1 cellular context compared by ENCODE assay signal in genomic region chr2:86105969-86106945, GRCh38.
A peak's percentile ranks its signal among the peaks of the same experiment; 100 is the strongest.
TF ChIP-seq lines count a peak whose summit lies in the region.

PTCD3 (plus strand) TSS chr2:86106235; CDS start chr2:86106248, 13 bp downstream.

TF ChIP-seq in HCT116, 20 proteins besides CTCF, POLR2A, EP300 and RAD21 (continued from another document):
- TF ChIP-seq, protein P1, sequence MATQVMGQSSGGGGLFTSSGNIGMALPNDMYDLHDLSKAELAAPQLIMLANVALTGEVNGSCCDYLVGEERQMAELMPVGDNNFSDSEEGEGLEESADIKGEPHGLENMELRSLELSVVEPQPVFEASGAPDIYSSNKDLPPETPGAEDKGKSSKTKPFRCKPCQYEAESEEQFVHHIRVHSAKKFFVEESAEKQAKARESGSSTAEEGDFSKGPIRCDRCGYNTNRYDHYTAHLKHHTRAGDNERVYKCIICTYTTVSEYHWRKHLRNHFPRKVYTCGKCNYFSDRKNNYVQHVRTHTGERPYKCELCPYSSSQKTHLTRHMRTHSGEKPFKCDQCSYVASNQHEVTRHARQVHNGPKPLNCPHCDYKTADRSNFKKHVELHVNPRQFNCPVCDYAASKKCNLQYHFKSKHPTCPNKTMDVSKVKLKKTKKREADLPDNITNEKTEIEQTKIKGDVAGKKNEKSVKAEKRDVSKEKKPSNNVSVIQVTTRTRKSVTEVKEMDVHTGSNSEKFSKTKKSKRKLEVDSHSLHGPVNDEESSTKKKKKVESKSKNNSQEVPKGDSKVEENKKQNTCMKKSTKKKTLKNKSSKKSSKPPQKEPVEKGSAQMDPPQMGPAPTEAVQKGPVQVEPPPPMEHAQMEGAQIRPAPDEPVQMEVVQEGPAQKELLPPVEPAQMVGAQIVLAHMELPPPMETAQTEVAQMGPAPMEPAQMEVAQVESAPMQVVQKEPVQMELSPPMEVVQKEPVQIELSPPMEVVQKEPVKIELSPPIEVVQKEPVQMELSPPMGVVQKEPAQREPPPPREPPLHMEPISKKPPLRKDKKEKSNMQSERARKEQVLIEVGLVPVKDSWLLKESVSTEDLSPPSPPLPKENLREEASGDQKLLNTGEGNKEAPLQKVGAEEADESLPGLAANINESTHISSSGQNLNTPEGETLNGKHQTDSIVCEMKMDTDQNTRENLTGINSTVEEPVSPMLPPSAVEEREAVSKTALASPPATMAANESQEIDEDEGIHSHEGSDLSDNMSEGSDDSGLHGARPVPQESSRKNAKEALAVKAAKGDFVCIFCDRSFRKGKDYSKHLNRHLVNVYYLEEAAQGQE (IDR thresholded peaks at IDR 0.05; ENCODE audit: low read depth): no peak
- TF ChIP-seq SP1 (IDR thresholded peaks at IDR 0.05; ENCODE audit: low read depth) (peak; percentile 97), ELF1 (IDR thresholded peaks at IDR 0.05; ENCODE audit: borderline replicate concordance, low read depth) (peak; percentile 55; the same call in 1 of the 2 replicates), CEBPB (IDR thresholded peaks at IDR 0.05; ENCODE audit: low read depth) (no peak), YY1 (IDR thresholded peaks at IDR 0.05; ENCODE audit: extremely low read depth, insufficient replicate concordance, low read depth, low read length) (peak; percentile 98), JUND (IDR thresholded peaks at IDR 0.05) (peak; percentile 85), ZBTB33 (IDR thresholded peaks at IDR 0.05; ENCODE audit: extremely low read depth, insufficient replicate concordance, low read length) (no peak), EZH2phosphoT487 (IDR thresholded peaks at IDR 0.05; ENCODE audit: borderline replicate concordance) (no peak), POLR2AphosphoS5 (IDR thresholded peaks at IDR 0.05; ENCODE audit: low read depth, low read length) (peak; percentile 95), FOSL1 (IDR thresholded peaks at IDR 0.05; ENCODE audit: low read depth) (no peak), EZH2 (IDR thresholded peaks at IDR 0.05) (no peak)
